11 cellular contexts compared by ENCODE assay signal in genomic region chr7:22856437-22856836, GRCh38. TPM values are rescaled to one million over a fixed set of nuclear protein-coding genes. Genes with fewer than 3 reads are reported as not detected.
A peak's percentile ranks its signal among the peaks of the same experiment; 100 is the strongest.
DNase-seq lines count a peak whose midpoint lies in the region; ATAC-seq and TF ChIP-seq lines count a peak whose summit lies in the region.
"Had no signal": no experiment of that assay in that cellular context is flagged by ENCODE, and none has a peak within 500 bp of the region (broad histone marks: within the 10 kb centered on the region; RNA-seq: fewer than 3 reads in every experiment).

No MANE protein-coding gene starts in this region.

- POLR2A ChIA-PET in WTC11 (lab: Charles Lee) = no interaction called here

- H3K4me1 ChIP-seq in trophoblast cell (ENCODE audit: control insufficient read depth in 1 of 2, insufficient read depth in 2 of 2, low read length in 2 of 2) = peaks cover 11 to 17% of the 10 kb centered on the region in 2 experiments

- no peak overlapping the region for H3K18ac ChIP-seq in trophoblast cell (ENCODE audit: low read length)

- no peaks in the 10 kb centered on the region for H3K9me3 ChIP-seq in trophoblast cell (ENCODE audit: insufficient read depth, low read depth, low read length)

- H4K91ac ChIP-seq in trophoblast cell (ENCODE audit: low read depth, low read length) = no peak overlapping the region

- WGBS in trophoblast cell (ENCODE audit: extremely low coverage, insufficient coverage, insufficient read length) = 100% methylated on average over 1 of the region's 2 CpGs

- H3K9ac ChIP-seq in trophoblast cell (ENCODE audit: low read length) = no peak overlapping the region

- no peak overlapping the region for H2BK12ac ChIP-seq in trophoblast cell (ENCODE audit: low read length)

- H2AK5ac ChIP-seq in trophoblast cell (ENCODE audit: low read length) = no peak overlapping the region

- H3K36me3 Mint-ChIP-seq in stimulated activated naive CD8-positive, alpha-beta T cell treated with anti-CD3 and anti-CD28 coated beads, Interleukin-15, Interleukin-2, amounts not matched to agents 100 ng/mL and 50 ng/mL, for 24 hours (ENCODE audit: low read depth) = peaks cover 60% of the 10 kb centered on the region
- H3K36me3 Mint-ChIP-seq in WTC11 = peaks cover 48% of the 10 kb centered on the region

- no peak overlapping the region for H3K4me2 ChIP-seq in trophoblast cell (ENCODE audit: low read length)

- no peak for DNase-seq in stimulated activated naive CD8-positive, alpha-beta T cell treated with anti-CD3 and anti-CD28 coated beads, Interleukin-15, Interleukin-2, amounts not matched to agents 100 U/mL and 50 U/mL, for 24 hours
- DNase-seq in WTC11 (ENCODE audit: low spot score) = no peak
- DNase-seq in fibroblast of pulmonary artery (ENCODE audit: low read depth) = no peak
- no peak for DNase-seq in trophoblast cell
- DNase-seq in dedifferentiated amniotic fluid mesenchymal stem cell (ENCODE audit: extremely low spot score) = no peak
- DNase-seq: CD8-positive, alpha-beta memory T cell; NCI-H774; occipital lobe had no signal

- peak overlapping the region; percentile 86 for H3K27ac Mint-ChIP-seq in stimulated activated naive CD8-positive, alpha-beta T cell treated with anti-CD3 and anti-CD28 coated beads, Interleukin-15, Interleukin-2, amounts not matched to agents 100 ng/mL and 50 ng/mL, for 24 hours
- H3K27ac Mint-ChIP-seq in WTC11 = peak overlapping the region; percentile 91

- CTCF ChIA-PET in WTC11 (lab: Charles Lee) = interaction anchor here (0.6 to 1.1 kb wide), 3 partner anchors 19 to 297 kb away, joined by 3 read pairs; partner anchors contain the start of gene IL6

- no peak overlapping the region for H3K4ac ChIP-seq in trophoblast cell (ENCODE audit: low read depth, low read length)

- no peak overlapping the region for H2BK5ac ChIP-seq in trophoblast cell (ENCODE audit: low read depth, low read length, poor library complexity)

- no peak overlapping the region for H3K23ac ChIP-seq in trophoblast cell (ENCODE audit: low read length)

- H3K27ac ChIP-seq in trophoblast cell (ENCODE audit: low read depth, low read length) = no peak overlapping the region

- peaks cover 10% of the 10 kb centered on the region for H3K79me2 ChIP-seq in trophoblast cell (ENCODE audit: control insufficient read depth, insufficient read depth, low read length, poor library complexity)

- no peak for TF ChIP-seq CTCF in WTC11 (IDR thresholded peaks at IDR 0.05)
- TF ChIP-seq CTCF in fibroblast of pulmonary artery (IDR thresholded peaks at IDR 0.05; ENCODE audit: low read length, missing control alignments) = no peak

- H2BK120ac ChIP-seq in trophoblast cell (ENCODE audit: insufficient read depth, low read length, poor library complexity) = no peak overlapping the region

- H3K14ac ChIP-seq in trophoblast cell (ENCODE audit: low read length) = no peak overlapping the region

- ATAC-seq in stimulated activated naive CD8-positive, alpha-beta T cell treated with anti-CD3 and anti-CD28 coated beads, Interleukin-15, Interleukin-2, amounts not matched to agents 100 U/mL and 50 U/mL, for 24 hours = no peak
- ATAC-seq in WTC11 (no peak), HG03097 (IDR thresholded peaks at IDR 0.05; ENCODE audit: low FRiP score, unreplicated experiment) (no peak), GM19452 (IDR thresholded peaks at IDR 0.05; ENCODE audit: unreplicated experiment) (no peak)

- peaks cover 9% of the 10 kb centered on the region for H3K79me1 ChIP-seq in trophoblast cell (ENCODE audit: low read length)

- no peaks in the 10 kb centered on the region for H3K9me3 Mint-ChIP-seq in stimulated activated naive CD8-positive, alpha-beta T cell treated with anti-CD3 and anti-CD28 coated beads, Interleukin-15, Interleukin-2, amounts not matched to agents 100 ng/mL and 50 ng/mL, for 24 hours
- no peaks in the 10 kb centered on the region for H3K9me3 Mint-ChIP-seq in WTC11
- H3K9me3 Mint-ChIP-seq: CD8-positive, alpha-beta memory T cell had no signal

- peaks cover 58% of the 10 kb centered on the region for H3K4me1 Mint-ChIP-seq in stimulated activated naive CD8-positive, alpha-beta T cell treated with anti-CD3 and anti-CD28 coated beads, Interleukin-15, Interleukin-2, amounts not matched to agents 100 ng/mL and 50 ng/mL, for 24 hours (ENCODE audit: low read depth)
- H3K4me1 Mint-ChIP-seq in WTC11 = peaks cover 69% of the 10 kb centered on the region

- H3K36me3 ChIP-seq in trophoblast cell (ENCODE audit: control insufficient read depth in 1 of 2, insufficient read depth in 2 of 2, low read length in 2 of 2) = no peaks in the 10 kb centered on the region

- no peak overlapping the region for H2AFZ ChIP-seq in trophoblast cell (ENCODE audit: insufficient read depth, low read length, poor library complexity)

- no peaks in the 10 kb centered on the region for H3K27me3 Mint-ChIP-seq in stimulated activated naive CD8-positive, alpha-beta T cell treated with anti-CD3 and anti-CD28 coated beads, Interleukin-15, Interleukin-2, amounts not matched to agents 100 ng/mL and 50 ng/mL, for 24 hours
- peaks cover 4% of the 10 kb centered on the region; the same call in 1 of the 2 replicates for H3K27me3 Mint-ChIP-seq in WTC11 (ENCODE audit: low read depth)
- H3K27me3 Mint-ChIP-seq: CD8-positive, alpha-beta memory T cell had no signal

- H3K27me3 ChIP-seq in trophoblast cell (ENCODE audit: insufficient read depth, low read length) = no peaks in the 10 kb centered on the region

- peak overlapping the region; percentile 92 for H3K4me3 Mint-ChIP-seq in stimulated activated naive CD8-positive, alpha-beta T cell treated with anti-CD3 and anti-CD28 coated beads, Interleukin-15, Interleukin-2, amounts not matched to agents 100 ng/mL and 50 ng/mL, for 24 hours
- peak overlapping the region; percentile 64 for H3K4me3 Mint-ChIP-seq in WTC11

- H4K12ac ChIP-seq in trophoblast cell (ENCODE audit: low read depth, low read length) = no peak overlapping the region

- peak overlapping the region; percentile 79 for H3K4me3 ChIP-seq in fibroblast of pulmonary artery (replicated peaks; ENCODE audit: low read depth, low read length)
- H3K4me3 ChIP-seq in trophoblast cell (ENCODE audit: low read depth, low read length) = no peak overlapping the region

- H4K8ac ChIP-seq in trophoblast cell (ENCODE audit: low read depth, low read length) = no peak overlapping the region

TF ChIP-seq in WTC11, 78 proteins besides CTCF, POLR2A, EP300 and RAD21 (continues in another document):
- no peak for TF ChIP-seq TCF7 (CRISPR knock-in tag; IDR thresholded peaks at IDR 0.05; ENCODE audit: low read depth)
- TF ChIP-seq ZNF416 (CRISPR knock-in tag; IDR thresholded peaks at IDR 0.05) = no peak
- TF ChIP-seq MLX (CRISPR knock-in tag; IDR thresholded peaks at IDR 0.05) = no peak
- no peak for TF ChIP-seq CREM (CRISPR knock-in tag; IDR thresholded peaks at IDR 0.05)
- no peak for TF ChIP-seq TEAD4 (CRISPR knock-in tag; IDR thresholded peaks at IDR 0.05)
- no peak for TF ChIP-seq PREB (CRISPR knock-in tag; IDR thresholded peaks at IDR 0.05; ENCODE audit: borderline replicate concordance)
- TF ChIP-seq EMX1 (CRISPR knock-in tag; IDR thresholded peaks at IDR 0.05) = no peak
- TF ChIP-seq FOXP4 (CRISPR knock-in tag; IDR thresholded peaks at IDR 0.05) = no peak
- TF ChIP-seq CREB1 (CRISPR knock-in tag; IDR thresholded peaks at IDR 0.05) = no peak
- no peak for TF ChIP-seq FOXP1 (CRISPR knock-in tag; IDR thresholded peaks at IDR 0.05; ENCODE audit: borderline replicate concordance)
- no peak for TF ChIP-seq ESRRA (CRISPR knock-in tag; IDR thresholded peaks at IDR 0.05; ENCODE audit: borderline replicate concordance)
- TF ChIP-seq ZNF121 (CRISPR knock-in tag; IDR thresholded peaks at IDR 0.05) = no peak
- TF ChIP-seq OVOL2 (CRISPR knock-in tag; IDR thresholded peaks at IDR 0.05; ENCODE audit: borderline replicate concordance) = no peak
- TF ChIP-seq IRF2 (CRISPR knock-in tag; IDR thresholded peaks at IDR 0.05; ENCODE audit: borderline replicate concordance, low read depth) = no peak
- no peak for TF ChIP-seq E2F5 (CRISPR knock-in tag; IDR thresholded peaks at IDR 0.05)

RNA-seq across cellular contexts. Expression of gene TOMM7, which starts 33.8 kb away (rescaled TPM):
- total RNA-seq in WTC11 (2021) = 500 to 506 TPM (median 502 TPM) in 3 replicates
- 213 and 220 TPM in 2 replicates for polyA plus RNA-seq in trophoblast cell (2013)
